Comparison of ENCODE assay signal across 1 cellular context in genomic region chr11:34783816-34784317, GRCh38.
TF ChIP-seq lines count a peak whose summit lies in the region.

No MANE protein-coding gene starts in this region.

TF ChIP-seq in HepG2, 621 proteins besides CTCF, POLR2A, EP300 and RAD21 (continued from another document and continues in another):
- TF ChIP-seq TCF12 (IDR thresholded peaks at IDR 0.05) = no peak
- TF ChIP-seq TCF12 (CRISPR knock-in tag; IDR thresholded peaks at IDR 0.05) = no peak
- no peak; the same call in 1 of the 2 replicates for TF ChIP-seq YEATS4 (CRISPR knock-in tag; IDR thresholded peaks at IDR 0.05; ENCODE audit: borderline replicate concordance)
- no peak for TF ChIP-seq HNRNPH1 (optimal IDR thresholded peaks at IDR 0.05; ENCODE audit: low read depth, low read length)
- TF ChIP-seq RFXANK (CRISPR knock-in tag; IDR thresholded peaks at IDR 0.05) = no peak
- TF ChIP-seq KMT2B (CRISPR knock-in tag; IDR thresholded peaks at IDR 0.05) = no peak; the same call in 1 of the 2 replicates
- no peak; the same call in 1 of the 2 replicates for TF ChIP-seq STAG1 (CRISPR knock-in tag; IDR thresholded peaks at IDR 0.05)
- TF ChIP-seq ZNF550 (CRISPR knock-in tag; IDR thresholded peaks at IDR 0.05; ENCODE audit: borderline replicate concordance) = no peak
- no peak; the same call in 1 of the 2 replicates for TF ChIP-seq KLF9 (CRISPR knock-in tag; IDR thresholded peaks at IDR 0.05; ENCODE audit: low read depth)
- no peak for TF ChIP-seq ZNF781 (CRISPR knock-in tag; IDR thresholded peaks at IDR 0.05; ENCODE audit: borderline replicate concordance, not compliant biosample characterization)
- 0 out of 2 replicates have a peak, but pooled peaks have one; percentile 14 for TF ChIP-seq ERF (CRISPR knock-in tag; IDR thresholded peaks at IDR 0.05)
- TF ChIP-seq SPEN (CRISPR knock-in tag; IDR thresholded peaks at IDR 0.05; ENCODE audit: low read depth) = peak; percentile 64; the same call in 1 of the 2 replicates
- 0 out of 2 replicates have a peak, but pooled peaks have one; percentile 63 for TF ChIP-seq REL (CRISPR knock-in tag; conservative IDR thresholded peaks at IDR 0.05)
- no peak for TF ChIP-seq ZNF501 (CRISPR knock-in tag; IDR thresholded peaks at IDR 0.05)
- TF ChIP-seq ASH2L (IDR thresholded peaks at IDR 0.05; ENCODE audit: insufficient read length, low read depth, low read length) = no peak
- TF ChIP-seq ZNF263 (CRISPR knock-in tag; IDR thresholded peaks at IDR 0.05) = no peak
- no peak for TF ChIP-seq ZNF20 (CRISPR knock-in tag; IDR thresholded peaks at IDR 0.05)
- no peak for TF ChIP-seq PRMT3 (CRISPR knock-in tag; IDR thresholded peaks at IDR 0.05; ENCODE audit: borderline replicate concordance, low read depth)
- no peak for TF ChIP-seq MTF1 (CRISPR knock-in tag; IDR thresholded peaks at IDR 0.05)
- TF ChIP-seq RFX1 (IDR thresholded peaks at IDR 0.05) = no peak
- TF ChIP-seq PBX3 (CRISPR knock-in tag; IDR thresholded peaks at IDR 0.05; ENCODE audit: borderline replicate concordance) = no peak
- no peak for TF ChIP-seq ESRRA (CRISPR knock-in tag; IDR thresholded peaks at IDR 0.05; ENCODE audit: low read depth)
- no peak for TF ChIP-seq SMAD3 (CRISPR knock-in tag; IDR thresholded peaks at IDR 0.05)
- no peak for TF ChIP-seq ZBTB7A (CRISPR knock-in tag; IDR thresholded peaks at IDR 0.05)
- TF ChIP-seq NR2F2 (IDR thresholded peaks at IDR 0.05; ENCODE audit: borderline replicate concordance, low read depth) = peak; percentile 79; the same call in 1 of the 2 replicates
- no peak for TF ChIP-seq SMARCE1 (IDR thresholded peaks at IDR 0.05; ENCODE audit: borderline replicate concordance)
- TF ChIP-seq STAT6 (CRISPR knock-in tag; IDR thresholded peaks at IDR 0.05; ENCODE audit: borderline replicate concordance) = 0 out of 2 replicates have a peak, but pooled peaks have one; percentile 10
- TF ChIP-seq ZBTB44 (CRISPR knock-in tag; IDR thresholded peaks at IDR 0.05) = no peak
- TF ChIP-seq, protein P1, sequence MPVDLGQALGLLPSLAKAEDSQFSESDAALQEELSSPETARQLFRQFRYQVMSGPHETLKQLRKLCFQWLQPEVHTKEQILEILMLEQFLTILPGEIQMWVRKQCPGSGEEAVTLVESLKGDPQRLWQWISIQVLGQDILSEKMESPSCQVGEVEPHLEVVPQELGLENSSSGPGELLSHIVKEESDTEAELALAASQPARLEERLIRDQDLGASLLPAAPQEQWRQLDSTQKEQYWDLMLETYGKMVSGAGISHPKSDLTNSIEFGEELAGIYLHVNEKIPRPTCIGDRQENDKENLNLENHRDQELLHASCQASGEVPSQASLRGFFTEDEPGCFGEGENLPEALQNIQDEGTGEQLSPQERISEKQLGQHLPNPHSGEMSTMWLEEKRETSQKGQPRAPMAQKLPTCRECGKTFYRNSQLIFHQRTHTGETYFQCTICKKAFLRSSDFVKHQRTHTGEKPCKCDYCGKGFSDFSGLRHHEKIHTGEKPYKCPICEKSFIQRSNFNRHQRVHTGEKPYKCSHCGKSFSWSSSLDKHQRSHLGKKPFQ (CRISPR knock-in tag; IDR thresholded peaks at IDR 0.05; ENCODE audit: insufficient replicate concordance) = peak; percentile 76
- TF ChIP-seq SNAPC5 (CRISPR knock-in tag; IDR thresholded peaks at IDR 0.05; ENCODE audit: borderline replicate concordance) = no peak
- no peak for TF ChIP-seq NFRKB (IDR thresholded peaks at IDR 0.05)
- no peak for TF ChIP-seq TSC22D2 (CRISPR knock-in tag; IDR thresholded peaks at IDR 0.05; ENCODE audit: borderline replicate concordance)
- TF ChIP-seq NR0B2 (CRISPR knock-in tag; IDR thresholded peaks at IDR 0.05) = no peak
- 0 out of 2 replicates have a peak, but pooled peaks have one; percentile 48 for TF ChIP-seq ZNF3 (CRISPR knock-in tag; IDR thresholded peaks at IDR 0.05)
- TF ChIP-seq MEF2D (CRISPR knock-in tag; IDR thresholded peaks at IDR 0.05) = no peak
- TF ChIP-seq NR2F6 (IDR thresholded peaks at IDR 0.05) = peak; percentile 88
- peak; percentile 93 for TF ChIP-seq NR2F6 (CRISPR knock-in tag; IDR thresholded peaks at IDR 0.05)
- no peak for TF ChIP-seq ZHX2 (IDR thresholded peaks at IDR 0.05; ENCODE audit: low read depth)
- TF ChIP-seq ZHX2 (CRISPR knock-in tag; IDR thresholded peaks at IDR 0.05; ENCODE audit: borderline replicate concordance) = no peak
- TF ChIP-seq AGO1 (IDR thresholded peaks at IDR 0.05; ENCODE audit: low read depth, low read length, poor library complexity, severe bottlenecking) = no peak
- no peak for TF ChIP-seq ZNF629 (CRISPR knock-in tag; conservative IDR thresholded peaks at IDR 0.05)
- TF ChIP-seq ZMYM3 (CRISPR knock-in tag; IDR thresholded peaks at IDR 0.05) = no peak
- no peak for TF ChIP-seq ZBTB38 (CRISPR knock-in tag; IDR thresholded peaks at IDR 0.05)
- TF ChIP-seq, protein P2, sequence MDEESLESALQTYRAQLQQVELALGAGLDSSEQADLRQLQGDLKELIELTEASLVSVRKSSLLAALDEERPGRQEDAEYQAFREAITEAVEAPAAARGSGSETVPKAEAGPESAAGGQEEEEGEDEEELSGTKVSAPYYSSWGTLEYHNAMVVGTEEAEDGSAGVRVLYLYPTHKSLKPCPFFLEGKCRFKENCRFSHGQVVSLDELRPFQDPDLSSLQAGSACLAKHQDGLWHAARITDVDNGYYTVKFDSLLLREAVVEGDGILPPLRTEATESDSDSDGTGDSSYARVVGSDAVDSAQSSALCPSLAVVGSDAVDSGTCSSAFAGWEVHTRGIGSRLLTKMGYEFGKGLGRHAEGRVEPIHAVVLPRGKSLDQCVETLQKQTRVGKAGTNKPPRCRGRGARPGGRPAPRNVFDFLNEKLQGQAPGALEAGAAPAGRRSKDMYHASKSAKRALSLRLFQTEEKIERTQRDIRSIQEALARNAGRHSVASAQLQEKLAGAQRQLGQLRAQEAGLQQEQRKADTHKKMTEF (CRISPR knock-in tag; IDR thresholded peaks at IDR 0.05) = no peak
- TF ChIP-seq ARNT2 (CRISPR knock-in tag; IDR thresholded peaks at IDR 0.05; ENCODE audit: low read depth) = no peak; the same call in 1 of the 2 replicates
- peak; percentile 80 for TF ChIP-seq FOXP4 (CRISPR knock-in tag; IDR thresholded peaks at IDR 0.05)
- TF ChIP-seq ZNF766 (CRISPR knock-in tag; IDR thresholded peaks at IDR 0.05; ENCODE audit: borderline replicate concordance) = no peak
- TF ChIP-seq ZNF441 (CRISPR knock-in tag; IDR thresholded peaks at IDR 0.05; ENCODE audit: borderline replicate concordance) = no peak
- no peak for TF ChIP-seq ZNF180 (CRISPR knock-in tag; IDR thresholded peaks at IDR 0.05; ENCODE audit: borderline replicate concordance, low read depth)
- peak; percentile 54; the same call in 1 of the 2 replicates for TF ChIP-seq ZNF317 (CRISPR knock-in tag; IDR thresholded peaks at IDR 0.05)
- TF ChIP-seq HOXD1 (CRISPR knock-in tag; IDR thresholded peaks at IDR 0.05) = peak; percentile 83; the same call in 1 of the 2 replicates
- no peak for TF ChIP-seq ZSCAN29 (CRISPR knock-in tag; conservative IDR thresholded peaks at IDR 0.05)
- TF ChIP-seq HOXA7 (CRISPR knock-in tag; IDR thresholded peaks at IDR 0.05) = no peak
